23 cellular contexts compared by ENCODE assay signal in genomic region chr7:15143121-15143520, GRCh38.
A peak's percentile ranks its signal among the peaks of the same experiment; 100 is the strongest.
DNase-seq lines count a peak whose midpoint lies in the region; ATAC-seq, FAIRE-seq and TF ChIP-seq lines count a peak whose summit lies in the region.
"Had no signal": no experiment of that assay in that cellular context is flagged by ENCODE, and none has a peak within 500 bp of the region (broad histone marks: within the 10 kb centered on the region; RNA-seq: fewer than 3 reads in every experiment).

No MANE protein-coding gene starts in this region.

- no peak overlapping the region for H3K9ac ChIP-seq in HepG2 (ENCODE audit: insufficient read depth, low read depth, low read length)
- no peak overlapping the region for H3K9ac ChIP-seq in GM12878 (ENCODE audit: control insufficient read depth, insufficient read depth, low read length)
- H3K9ac ChIP-seq: BLaER1 had no signal

- no peak overlapping the region for H2AFZ ChIP-seq in HepG2 (ENCODE audit: low read length)
- no peak overlapping the region for H2AFZ ChIP-seq in GM12878 (ENCODE audit: control insufficient read depth, low read depth, low read length)

- no peak for ATAC-seq in HepG2
- no peak for ATAC-seq in right lobe of liver
- no peak for ATAC-seq in GM12878
- no peak for ATAC-seq in GM18870 (IDR thresholded peaks at IDR 0.05; ENCODE audit: unreplicated experiment)

- TF ChIP-seq RAD21 in HepG2 (CRISPR knock-in tag; IDR thresholded peaks at IDR 0.05), result no peak
- no peak for TF ChIP-seq RAD21 in GM12878 (IDR thresholded peaks at IDR 0.05; ENCODE audit: insufficient read depth, low read depth, low read length)

- intact Hi-C loops in HepG2 (cut with micrococcal nuclease; ENCODE audit: unreplicated experiment), result no loop called here
- intact Hi-C loops in right lobe of liver (cut with DNase I), result no loop called here
- intact Hi-C loops in GM12878 (cut with micrococcal nuclease; ENCODE audit: unreplicated experiment), result no loop called here

- BruUV-seq in HepG2 (replicated peaks; lab: Mats Ljungman, UMichigan) (no TSS peak), GM12878 (replicated peaks; lab: Mats Ljungman, UMichigan) (no TSS peak)

- H3K4me3 ChIP-seq in HepG2 (replicated peaks in 1 of 3; ENCODE audit: insufficient read depth in 1 of 3, low read depth in 2 of 3, low read length in 3 of 3), result no peak overlapping the region
- no peak overlapping the region for H3K4me3 ChIP-seq in right lobe of liver
- no peak overlapping the region for H3K4me3 ChIP-seq in HEK293 (ENCODE audit: low read depth, low read length)
- H3K4me3 ChIP-seq in GM12878, result no peak overlapping the region
- H3K4me3 ChIP-seq: BLaER1 had no signal

- FAIRE-seq in HepG2 (lab: Jason Lieb, UNC), result no peak
- FAIRE-seq in GM12878 (lab: Jason Lieb, UNC), result peak; percentile 13
- FAIRE-seq: A204.1, GM12891 had no signal

- WGBS in HepG2 (ENCODE audit: low lambda C conversion rate), result 0% methylated on average over 3 of the region's 3 CpGs
- 89% methylated on average over 3 of the region's 3 CpGs for WGBS in right lobe of liver (ENCODE audit: insufficient coverage, low coverage, low lambda C conversion rate, missing lambda C conversion rate)
- 17% methylated on average over 3 of the region's 3 CpGs for WGBS in GM12878 (ENCODE audit: insufficient coverage, insufficient replicate concordance, low lambda C conversion rate, missing lambda C conversion rate)

- no peaks in the 10 kb centered on the region for H3K4me1 ChIP-seq in HepG2 (ENCODE audit: insufficient read depth, low read length)
- no peaks in the 10 kb centered on the region for H3K4me1 ChIP-seq in right lobe of liver
- H3K4me1 ChIP-seq in HEK293 (ENCODE audit: control insufficient read depth, insufficient read depth, low read length), result no peaks in the 10 kb centered on the region
- no peaks in the 10 kb centered on the region for H3K4me1 ChIP-seq in GM12878 (ENCODE audit: control insufficient read depth, insufficient read depth, low read length)
- H3K4me1 ChIP-seq: BE2C, BLaER1 had no signal

- H4K20me1 ChIP-seq in HepG2 (ENCODE audit: insufficient read depth, low read length), result no peaks in the 10 kb centered on the region
- H4K20me1 ChIP-seq in GM12878 (ENCODE audit: control insufficient read depth, insufficient read depth), result no peaks in the 10 kb centered on the region
- H4K20me1 ChIP-seq: BLaER1 had no signal

- in situ Hi-C loops in HepG2 (cut with HindIII; ENCODE audit: extremely low pct_ligation_motif_present, low pct_unique_long_range_greater_than_20kb), result no loop called here
- in situ Hi-C loops in GM12878 (cut with MboI), result no loop called here

- POLR2A ChIA-PET in HepG2 (lab: Yijun Ruan, JAX) (no interaction called here), HEK293 (lab: Yijun Ruan, JAX) (no interaction called here), GM12878 (lab: Charles Lee) (no interaction called here)

- H3K27me3 ChIP-seq in HepG2 (ENCODE audit: control insufficient read depth in 1 of 2, insufficient read depth in 2 of 2, low read length in 2 of 2) (no peaks in the 10 kb centered on the region), right lobe of liver (no peaks in the 10 kb centered on the region), GM12878 (replicated peaks in 1 of 2; ENCODE audit: control insufficient read depth in 2 of 2, insufficient read depth in 2 of 2, low read length in 1 of 2) (no peaks in the 10 kb centered on the region)
- H3K27me3 ChIP-seq: BE2C, BLaER1 had no signal

- peaks cover 15% of the 10 kb centered on the region for H3K9me3 ChIP-seq in HepG2 (ENCODE audit: low read length)
- no peaks in the 10 kb centered on the region for H3K9me3 ChIP-seq in right lobe of liver
- no peaks in the 10 kb centered on the region for H3K9me3 ChIP-seq in HEK293 (ENCODE audit: control insufficient read depth, insufficient read depth, low read depth, low read length)
- H3K9me3 ChIP-seq in GM12878 (replicated peaks; ENCODE audit: control insufficient read depth, insufficient read depth, low read length), result no peaks in the 10 kb centered on the region
- H3K9me3 ChIP-seq: BE2C, BLaER1 had no signal

- no peaks in the 10 kb centered on the region for H3K36me3 ChIP-seq in HepG2 (replicated peaks in 1 of 2; ENCODE audit: control insufficient read depth in 1 of 2, insufficient read depth in 2 of 2, low read length in 2 of 2)
- H3K36me3 ChIP-seq in right lobe of liver, result no peaks in the 10 kb centered on the region
- H3K36me3 ChIP-seq in HEK293 (ENCODE audit: control insufficient read depth in 2 of 2, insufficient read depth in 1 of 2, low read length in 2 of 2), result no peaks in the 10 kb centered on the region
- no peaks in the 10 kb centered on the region for H3K36me3 ChIP-seq in GM12878 (ENCODE audit: control insufficient read depth in 2 of 2, insufficient read depth in 2 of 2, low read length in 1 of 2)
- H3K36me3 ChIP-seq: BE2C, BLaER1 had no signal

- RAD21 ChIA-PET in GM12878 (lab: Charles Lee; ENCODE audit: unreplicated experiment), result no interaction called here

- no peak for DNase-seq in HepG2 (ENCODE audit: low spot score)
- no peak for DNase-seq in right lobe of liver
- no peak for DNase-seq in GM12878 (ENCODE audit: low read depth, low spot score)
- DNase-seq in NCI-H2171 treated with DMSO at 0.1 percent for 48 hours (lab: John Stamatoyannopoulos, UW), result no peak
- DNase-seq: 8988T; ACHN; BE2C; C1 segment of cervical spinal cord; CD4-positive, alpha-beta memory T cell; CD4-positive, CD25-positive, alpha-beta regulatory T cell; CD8-positive, alpha-beta memory T cell; COR-L47; DMS 273 treated with DMSO at 0.1 percent for 48 hours; DMS153; DMS79; DND-41; EL; GDM1 had no signal

- H3K79me2 ChIP-seq in HepG2 (ENCODE audit: insufficient read depth, low read length) (no peaks in the 10 kb centered on the region), GM12878 (ENCODE audit: control insufficient read depth, insufficient read depth, low read length) (no peaks in the 10 kb centered on the region)

- SMC1A ChIA-PET in GM12878 (lab: Charles Lee; ENCODE audit: uncharacterized antibody, unreplicated experiment), result no interaction called here

- TF ChIP-seq CTCF in HepG2 (CRISPR knock-in tag; IDR thresholded peaks at IDR 0.05), result no peak
- no peak for TF ChIP-seq CTCF in right lobe of liver (IDR thresholded peaks at IDR 0.05)
- no peak for TF ChIP-seq CTCF in HEK293 (tag by site-specific recombination; IDR thresholded peaks at IDR 0.05)
- TF ChIP-seq CTCF in GM12878 (IDR thresholded peaks at IDR 0.05 in 2 of 3, conservative IDR thresholded peaks at IDR 0.05 in 1 of 3; ENCODE audit: control insufficient read depth in 2 of 3, extremely low read depth in 1 of 3, insufficient read depth in 1 of 3, low read depth in 3 of 3, low read length in 3 of 3), result no peak

- CTCF ChIA-PET in HepG2 (lab: Yijun Ruan, JAX; ENCODE audit: low intra/inter-chr PET ratio, low total read pairs) (no interaction called here), HEK293 (lab: Yijun Ruan, JAX) (no interaction called here), GM12878 (lab: Yijun Ruan, JAX) (no interaction called here)

- no peak overlapping the region for H3K27ac ChIP-seq in HepG2 (ENCODE audit: extremely low read length, insufficient read depth, low read length)
- H3K27ac ChIP-seq in right lobe of liver, result no peak overlapping the region
- H3K27ac ChIP-seq in HEK293 (ENCODE audit: extremely low read depth, low read depth, low read length), result no peak overlapping the region
- no peak overlapping the region for H3K27ac ChIP-seq in GM12878 (ENCODE audit: control insufficient read depth, insufficient read depth)
- H3K27ac ChIP-seq: BLaER1 had no signal

- H3K4me2 ChIP-seq in HepG2 (ENCODE audit: low read depth, low read length), result no peak overlapping the region
- H3K4me2 ChIP-seq in GM12878 (ENCODE audit: control insufficient read depth, insufficient read depth), result no peak overlapping the region
- H3K4me2 ChIP-seq: BLaER1 had no signal

- TF ChIP-seq EP300 in HepG2 (IDR thresholded peaks at IDR 0.05; ENCODE audit: low read depth in 2 of 2, low read length in 2 of 2), result no peak
- no peak for TF ChIP-seq EP300 in HepG2 (CRISPR knock-in tag; IDR thresholded peaks at IDR 0.05; ENCODE audit: borderline replicate concordance)
- no peak for TF ChIP-seq EP300 in GM12878 (IDR thresholded peaks at IDR 0.05; ENCODE audit: borderline replicate concordance in 1 of 2, control insufficient read depth in 1 of 2, low read depth in 2 of 2, low read length in 2 of 2)

- TF ChIP-seq POLR2A in HepG2 (IDR thresholded peaks at IDR 0.05; ENCODE audit: insufficient read depth in 1 of 2, low read depth in 2 of 2, low read length in 2 of 2) (no peak), right lobe of liver (IDR thresholded peaks at IDR 0.05) (no peak), GM12878 (IDR thresholded peaks at IDR 0.05; ENCODE audit: low read depth, low read length) (no peak)

TF ChIP-seq in HepG2, 621 proteins besides CTCF, POLR2A, EP300 and RAD21:
- peak; percentile 85 for TF ChIP-seq CREB1 (IDR thresholded peaks at IDR 0.05)
- TF ChIP-seq CREB1 (CRISPR knock-in tag; IDR thresholded peaks at IDR 0.05), result no peak
- TF ChIP-seq ATF7 (IDR thresholded peaks at IDR 0.05), result peak; percentile 86
- no peak for TF ChIP-seq ATF7 (CRISPR knock-in tag; IDR thresholded peaks at IDR 0.05)
- TF ChIP-seq EED (CRISPR knock-in tag; IDR thresholded peaks at IDR 0.05), result no peak

TF ChIP-seq in HEK293, 187 proteins besides CTCF, POLR2A, EP300 and RAD21 (continues in another document):
- no peak for TF ChIP-seq ZNF473 (tag by site-specific recombination; IDR thresholded peaks at IDR 0.05)

TF ChIP-seq in GM12878, 131 proteins besides CTCF, POLR2A, EP300 and RAD21 (continues in another document):
- TF ChIP-seq PAX5 (IDR thresholded peaks at IDR 0.05; ENCODE audit: borderline replicate concordance, low read depth, low read length), result no peak

Comparison
In these comparisons a context has a peak if more than half of its experiments do, and no peak if none do; other contexts are left out.
1. Of the 63 proteins assayed by ChIP-seq in both HepG2 and HEK293: peak only in HepG2: none; only in HEK293: ATF2; in both: none; in neither: 62.